In the genomic region with DNA sequence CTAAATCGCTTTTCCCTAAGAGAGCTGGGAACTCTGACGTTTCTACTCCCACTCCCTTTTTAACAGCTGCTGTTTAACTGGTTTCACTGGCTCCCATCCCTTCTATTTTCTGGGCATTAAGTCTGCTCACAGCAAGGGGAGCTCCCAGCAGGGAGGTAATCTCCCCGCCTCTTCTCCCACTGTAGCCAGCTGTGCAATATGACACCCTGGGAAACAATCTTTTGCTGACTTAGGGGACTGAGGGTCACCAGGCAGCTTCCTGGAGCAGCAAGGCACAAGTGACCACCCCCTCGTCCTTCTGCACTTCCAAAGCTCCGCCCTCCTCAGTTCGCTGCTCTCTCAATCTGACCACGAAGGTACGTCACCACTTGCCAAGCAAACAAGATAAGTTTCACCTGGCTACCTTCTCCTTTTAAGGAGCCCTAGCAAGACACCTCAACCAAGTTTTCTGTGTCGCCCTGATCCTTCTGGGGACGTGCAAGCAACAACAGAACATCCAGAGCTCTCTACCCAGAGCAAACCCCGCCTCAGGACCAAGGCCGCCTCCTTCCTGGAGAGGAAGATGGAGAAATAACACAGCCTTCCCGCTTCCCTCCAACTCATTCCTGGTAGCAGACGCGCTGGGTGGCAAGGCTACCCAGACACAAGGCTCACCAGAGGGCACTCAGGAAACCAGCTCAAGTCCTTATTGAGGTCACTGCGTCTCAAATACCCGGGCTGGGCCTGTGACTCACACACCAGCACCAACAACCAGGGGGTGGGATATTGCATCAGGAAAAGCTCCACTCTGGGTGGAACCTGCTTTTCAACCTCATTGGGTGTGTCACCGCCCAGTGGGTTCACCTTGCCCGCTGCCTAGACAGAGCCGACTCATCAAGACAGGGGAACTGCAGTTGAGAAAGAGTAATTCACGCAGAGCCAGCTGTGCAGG, we compare ENCODE assay signal across 8 cellular contexts.
DNase-seq lines count a peak whose midpoint lies in the region; ATAC-seq and TF ChIP-seq lines count a peak whose summit lies in the region.

No MANE protein-coding gene starts in this region.

- peaks cover 35% of the 10 kb centered on the region for H3K4me1 ChIP-seq in Caco-2
- peaks cover 66% of the 10 kb centered on the region for H3K4me1 ChIP-seq in mucosa of stomach (ENCODE audit: control insufficient read depth, insufficient read depth, low read length)

- H3K36me3 Mint-ChIP-seq in Caco-2 (ENCODE audit: insufficient read depth, unreplicated experiment) (peaks cover 82% of the 10 kb centered on the region), HFFc6 (ENCODE audit: low read depth) (0 out of 2 replicates have a peak, but pooled peaks cover 4% of the 10 kb centered on the region)

- POLR2A ChIA-PET in Caco-2 (lab: Charles Lee), result interaction anchor here (0.6 to 1.9 kb wide), 5 partner anchors 24 to 168 kb away, joined by 5 to 11 read pairs (median 9); a partner anchor contains a TSS

- TF ChIP-seq CTCF in Caco-2 (IDR thresholded peaks at IDR 0.05; ENCODE audit: insufficient read depth in 1 of 2, low read depth in 1 of 2, low read length in 1 of 2, severe bottlenecking in 1 of 2, unreplicated experiment in 1 of 2), result no peak
- TF ChIP-seq CTCF in HFFc6 (IDR thresholded peaks at IDR 0.05), result no peak; the same call in 1 of the 2 replicates

- intact Hi-C loops in Caco-2 (cut with micrococcal nuclease; ENCODE audit: unreplicated experiment), result loop anchor here (1.0 to 5.0 kb wide), 5 partner anchors 58 to 292 kb away; no protein-coding TSS in a partner anchor

- H3K36me3 ChIP-seq in Caco-2 (ENCODE audit: control insufficient read depth, insufficient read depth, low read length), result peaks cover 3% of the 10 kb centered on the region; the same call in 1 of the 2 replicates
- H3K36me3 ChIP-seq in mucosa of stomach (ENCODE audit: control insufficient read depth, insufficient read depth, low read length), result no peaks in the 10 kb centered on the region

- CTCF ChIA-PET in Caco-2 (lab: Charles Lee), result interaction anchor here (0.6 to 1.9 kb wide), 7 partner anchors 26 to 451 kb away, joined by 3 to 20 read pairs (median 4); no protein-coding TSS in a partner anchor

- H3K27me3 Mint-ChIP-seq in Caco-2 (ENCODE audit: insufficient read depth, unreplicated experiment) (no peaks in the 10 kb centered on the region), HFFc6 (ENCODE audit: insufficient read depth) (peaks cover under 1% of the 10 kb centered on the region)

- H3K4me3 ChIP-seq in Caco-2 (ENCODE audit: low read depth, low read length) (peak overlapping the region; percentile 10; the same call in 1 of the 2 replicates), mucosa of stomach (ENCODE audit: low read length) (no peak overlapping the region)

- DNase-seq in Caco-2 (peak; percentile 88 to 89), HFFc6 (peak; percentile 93), NCI-H526 (lab: John Stamatoyannopoulos, UW) (peak; percentile 77 to 79), epidermal melanocyte (ENCODE audit: insufficient read length, low spot score) (peak; percentile 28)
- DNase-seq in activated CD8-positive, alpha-beta memory T cell treated with anti-CD3 and anti-CD28 coated beads for 48 hours (ENCODE audit: low read depth in 2 of 3, low spot score in 2 of 3), result peak in 2 of 3 experiments; percentile 32 to 38
- peak; percentile 60 to 62 for DNase-seq in stimulated activated CD8-positive, alpha-beta memory T cell treated with anti-CD3 and anti-CD28 coated beads, Interleukin-7, amount 100 ng/mL, for 4 hours (ENCODE audit: low read depth in 2 of 2)

- H3K27ac Mint-ChIP-seq in Caco-2 (ENCODE audit: unreplicated experiment) (peak overlapping the region; percentile 94), HFFc6 (peak overlapping the region; percentile 91)

- BruUV-seq in Caco-2 (replicated peaks; lab: Mats Ljungman, UMichigan), result TSS peak; percentile 79

- no peaks in the 10 kb centered on the region for H3K9me3 ChIP-seq in Caco-2
- no peaks in the 10 kb centered on the region for H3K9me3 ChIP-seq in mucosa of stomach (ENCODE audit: control insufficient read depth, low read length)

- ATAC-seq in GM18520 (IDR thresholded peaks at IDR 0.05; ENCODE audit: unreplicated experiment), result no peak

- H3K27me3 ChIP-seq in Caco-2 (replicated peaks; ENCODE audit: control insufficient read depth, insufficient read depth, low read length), result no peaks in the 10 kb centered on the region
- no peaks in the 10 kb centered on the region for H3K27me3 ChIP-seq in mucosa of stomach (ENCODE audit: control insufficient read depth, insufficient read depth, low read length)

- H3K9me3 Mint-ChIP-seq in Caco-2 (ENCODE audit: unreplicated experiment) (no peaks in the 10 kb centered on the region), HFFc6 (no peaks in the 10 kb centered on the region)

- H3K4me1 Mint-ChIP-seq in Caco-2 (ENCODE audit: low read depth, unreplicated experiment), result peaks cover 45% of the 10 kb centered on the region
- H3K4me1 Mint-ChIP-seq in HFFc6 (ENCODE audit: low read depth), result peaks cover 85% of the 10 kb centered on the region

- peak overlapping the region; percentile 71 for H3K9ac ChIP-seq in mucosa of stomach (ENCODE audit: low read length)

- H3K4me3 Mint-ChIP-seq in Caco-2 (ENCODE audit: unreplicated experiment) (peak overlapping the region; percentile 66), HFFc6 (peak overlapping the region; percentile 74)

Comparison
In these comparisons a context has a peak if more than half of its experiments do, and no peak if none do; other contexts are left out.
1. DNase-seq: peak in every context shown above with its lines; median percentile 93 in HFFc6; 88 in Caco-2; 78 in NCI-H526; 61 in stimulated activated CD8-positive, alpha-beta memory T cell treated with anti-CD3 and anti-CD28 coated beads, Interleukin-7, amount 100 ng/mL, for 4 hours; 35 in activated CD8-positive, alpha-beta memory T cell treated with anti-CD3 and anti-CD28 coated beads for 48 hours; 28 in epidermal melanocyte.